10 cellular contexts compared by ENCODE assay signal in the genomic region with DNA sequence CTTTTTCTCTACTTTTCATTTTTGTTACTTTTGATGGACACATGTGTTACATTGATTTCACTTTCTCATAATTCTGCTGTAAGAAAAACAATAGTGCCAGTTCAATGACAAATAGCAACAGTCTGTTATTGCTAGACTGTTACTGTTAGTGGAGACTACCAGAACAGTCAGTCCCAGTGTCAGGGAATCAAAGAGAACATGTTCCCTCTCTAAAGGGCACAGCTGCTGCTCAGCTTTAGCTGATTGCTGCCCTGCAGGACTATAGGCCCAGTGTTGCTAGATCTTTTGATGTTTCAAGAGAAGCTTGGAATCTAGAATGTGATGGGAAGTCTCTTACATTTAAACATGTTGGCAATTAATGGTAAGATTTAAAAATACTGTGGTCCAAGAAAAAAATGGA. TPM values are rescaled to one million over a fixed set of nuclear protein-coding genes. Genes with fewer than 3 reads are reported as not detected.
A peak's percentile ranks its signal among the peaks of the same experiment; 100 is the strongest.
DNase-seq lines count a peak whose midpoint lies in the region; ATAC-seq, FAIRE-seq and TF ChIP-seq lines count a peak whose summit lies in the region.
"Had no signal": no experiment of that assay in that cellular context is flagged by ENCODE, and none has a peak within 500 bp of the region (broad histone marks: within the 10 kb centered on the region; RNA-seq: fewer than 3 reads in every experiment).

No MANE protein-coding gene starts in this region.

- peak overlapping the region; percentile 74 for H3K4me3 ChIP-seq in Loucy (ENCODE audit: low read length, poor library complexity, severe bottlenecking)
- H3K4me3 ChIP-seq in epithelial cell of proximal tubule (ENCODE audit: low read depth, low read length): peak overlapping the region; percentile 75
- H3K4me3 ChIP-seq in rectal smooth muscle tissue (ENCODE audit: low read length): no peak overlapping the region
- H3K4me3 ChIP-seq in pancreas: no peak overlapping the region

- peaks cover 36% of the 10 kb centered on the region for H3K4me1 Mint-ChIP-seq in Calu3 (ENCODE audit: low read depth, unreplicated experiment)

- no peaks in the 10 kb centered on the region for H3K27me3 ChIP-seq in Loucy (ENCODE audit: insufficient read depth, low read length, poor library complexity, severe bottlenecking)
- no peaks in the 10 kb centered on the region for H3K27me3 ChIP-seq in rectal smooth muscle tissue (ENCODE audit: control insufficient read depth, insufficient read depth, low read length)
- no peaks in the 10 kb centered on the region for H3K27me3 ChIP-seq in pancreas

- no TSS peak for BruUV-seq in Calu3 (replicated peaks; lab: Mats Ljungman, UMichigan)

- peak overlapping the region; percentile 76 for H3K4me2 ChIP-seq in Loucy (ENCODE audit: low read depth, low read length, poor library complexity, severe bottlenecking)

- H3K9ac ChIP-seq in Loucy (ENCODE audit: low read depth, low read length, poor library complexity, severe bottlenecking) (peak overlapping the region; percentile 83), rectal smooth muscle tissue (ENCODE audit: low read length) (no peak overlapping the region)

- peak overlapping the region; percentile 60 for H3K27ac ChIP-seq in rectal smooth muscle tissue (ENCODE audit: low read depth, low read length)
- H3K27ac ChIP-seq in pancreas: peak overlapping the region in 2 of 4 donors; percentile 2 to 22

- CTCF ChIA-PET in Calu3 (lab: Charles Lee): no interaction called here

- no peaks in the 10 kb centered on the region for H3K9me2 ChIP-seq in Loucy (replicated peaks; ENCODE audit: low read depth, low read length)

- no peaks in the 10 kb centered on the region for H3K9me3 Mint-ChIP-seq in Calu3 (ENCODE audit: low read depth, unreplicated experiment)
- H3K9me3 Mint-ChIP-seq: endodermal cell had no signal

- peaks cover 47% of the 10 kb centered on the region for H3K79me2 ChIP-seq in Loucy (ENCODE audit: insufficient read depth, low read length)

- H3F3A ChIP-seq in Loucy (ENCODE audit: low read depth): no peaks in the 10 kb centered on the region

- H2AFZ ChIP-seq in Loucy (ENCODE audit: low read length): no peak overlapping the region

- peak overlapping the region; percentile 96 for H3K27ac Mint-ChIP-seq in Calu3 (ENCODE audit: unreplicated experiment)
- H3K27ac Mint-ChIP-seq: endodermal cell had no signal

- FAIRE-seq in pancreas (lab: Jason Lieb, UNC): no peak

- peaks cover 77% of the 10 kb centered on the region for H3K4me1 ChIP-seq in Loucy (ENCODE audit: insufficient read depth, low read length, poor library complexity, severe bottlenecking)
- H3K4me1 ChIP-seq in rectal smooth muscle tissue (ENCODE audit: control insufficient read depth, insufficient read depth, low read length): no peaks in the 10 kb centered on the region
- H3K4me1 ChIP-seq in pancreas: peaks cover 0 to 10% (median 0%) of the 10 kb centered on the region in 3 donors

- H4K20me1 ChIP-seq in Loucy (ENCODE audit: insufficient read depth, low read length, poor library complexity, severe bottlenecking): no peaks in the 10 kb centered on the region

- H3K36me3 ChIP-seq in Loucy (ENCODE audit: insufficient read depth, low read length) (no peaks in the 10 kb centered on the region), rectal smooth muscle tissue (ENCODE audit: control insufficient read depth, insufficient read depth, low read length) (peaks cover 5% of the 10 kb centered on the region), pancreas (no peaks in the 10 kb centered on the region)

- ATAC-seq in pancreas: no peak

- TF ChIP-seq CTCF in Calu3 (IDR thresholded peaks at IDR 0.05; ENCODE audit: unreplicated experiment) (no peak), Loucy (conservative IDR thresholded peaks at IDR 0.05; ENCODE audit: low read length) (no peak), epithelial cell of proximal tubule (conservative IDR thresholded peaks at IDR 0.05; ENCODE audit: low read depth, low read length) (no peak), pancreas (IDR thresholded peaks at IDR 0.05) (no peak)

- H3K9me3 ChIP-seq in Loucy (ENCODE audit: insufficient read depth, low read depth, low read length): no peaks in the 10 kb centered on the region
- H3K9me3 ChIP-seq in pancreas: no peaks in the 10 kb centered on the region

- H3K36me3 Mint-ChIP-seq in Calu3 (ENCODE audit: insufficient read depth, unreplicated experiment): peaks cover 65% of the 10 kb centered on the region

- DNase-seq in Calu3 (no peak), epithelial cell of proximal tubule (ENCODE audit: low read depth) (no peak), pancreas (no peak), ecto neural progenitor cell (ENCODE audit: low spot score) (no peak), KG1 (lab: John Stamatoyannopoulos, UW) (no peak), NCI-H146 (lab: John Stamatoyannopoulos, UW) (no peak)
- DNase-seq: activated effector memory CD4-positive, alpha-beta T cell treated with anti-CD3 and anti-CD28 coated beads, Interleukin-2, amount 50 U/mL, for 16 hours; endodermal cell had no signal

- H3K4me3 Mint-ChIP-seq in Calu3 (ENCODE audit: low read depth, unreplicated experiment): peak overlapping the region; percentile 74
- H3K4me3 Mint-ChIP-seq: endodermal cell had no signal

- H3K27me3 Mint-ChIP-seq in Calu3 (ENCODE audit: unreplicated experiment): no peaks in the 10 kb centered on the region

- intact Hi-C loops in Calu3 (cut with micrococcal nuclease; ENCODE audit: unreplicated experiment): no loop called here
- intact Hi-C loops in pancreas (cut with DNase I): no loop called here

RNA-seq across cellular contexts. Expression of gene BIRC3, which starts 3.4 kb away (rescaled TPM):
- total RNA-seq in Calu3 (2022) (69.4 and 85.6 TPM in 2 replicates), epithelial cell of proximal tubule (17.3 and 17.8 TPM in 2 replicates), pancreas (10 to 100 TPM in 2 of 6 donors, 1 to 10 TPM in 4; 4.8 to 47.3 (median 8.5) TPM)
- polyA plus RNA-seq in pancreas: 1 to 10 TPM; 5.4 to 8.9 TPM

RNA-seq across cellular contexts. Expression of gene BIRC2, which starts 26.3 kb away (rescaled TPM):
- total RNA-seq in Calu3 (2022): 28.3 and 32.6 TPM in 2 replicates
- 58.3 and 85.3 TPM in 2 replicates for total RNA-seq in epithelial cell of proximal tubule
- total RNA-seq in pancreas: 10 to 100 TPM; 20.2 to 39.1 (median 24.7) TPM
- polyA plus RNA-seq in pancreas: 10 to 100 TPM; 20.3 to 23.0 TPM

Comparison
In these comparisons a context has a peak if more than half of its experiments do, and no peak if none do; other contexts are left out.
1. H3K4me3 ChIP-seq: peak in Loucy (single experiment) and epithelial cell of proximal tubule (single experiment); none in rectal smooth muscle tissue (single experiment) and pancreas (0 of 4).